ENCODE assay signal across 26 cellular contexts in the genomic region with DNA sequence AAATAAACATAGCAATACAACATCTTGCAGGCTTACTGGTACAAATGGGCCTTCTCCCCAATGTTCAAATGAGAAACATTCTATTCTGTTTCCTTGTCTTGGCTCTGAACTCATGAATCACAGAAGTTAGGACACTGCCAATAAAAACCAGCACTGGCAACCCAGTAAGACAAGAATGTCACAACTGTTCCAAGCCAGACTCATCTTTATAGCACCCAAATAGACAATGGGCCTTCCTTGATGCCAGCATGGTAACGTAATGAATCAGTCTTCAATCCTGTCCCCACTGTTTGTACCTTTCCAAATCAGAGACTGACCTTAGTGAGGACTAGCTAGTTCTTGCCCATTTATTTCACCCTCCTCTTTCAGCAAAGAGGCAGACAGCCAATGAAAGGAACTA.
DNase-seq lines count a peak whose midpoint lies in the region; ATAC-seq lines count a peak whose summit lies in the region.
"Had no signal": no experiment of that assay in that cellular context is flagged by ENCODE, and none has a peak within 500 bp of the region (broad histone marks: within the 10 kb centered on the region; RNA-seq: fewer than 3 reads in every experiment).

No MANE protein-coding gene starts in this region.

- no peaks in the 10 kb centered on the region for H3K36me3 Mint-ChIP-seq in stimulated activated naive B cell treated with anti-CD40 and anti-IgM and Interleukin-4, amounts not matched to agents 10 μg/mL and 1 μg/mL and 100 μg/mL, for 72 hours

- DNase-seq in LoVo (ENCODE audit: low spot score) (peak; percentile 24), fibroblast of gingiva (ENCODE audit: low read depth) (peak; percentile 72), pons (ENCODE audit: low spot score) (peak; percentile 63), NCI-H1436 (lab: John Stamatoyannopoulos, UW) (no peak)
- no peak for DNase-seq in NK-92 treated with Interleukin-12 subunit alpha and Interleukin-12 subunit beta, amount 100 ng/mL, for 24 hours (lab: John Stamatoyannopoulos, UW)
- DNase-seq in stimulated activated naive B cell treated with anti-CD40 and anti-IgM and Interleukin-4, amounts not matched to agents 10 μg/mL and 1 μg/mL and 100 μg/mL, for 72 hours: no peak
- DNase-seq: 8988T; activated gamma-delta T cell; body of pancreas; COR-L47; DMS79; heart right ventricle; left colon; MV-4-11; naive thymus-derived CD8-positive, alpha-beta T cell; NCI-H187; NCI-H69; occipital lobe; RPMI8226; stimulated activated naive CD8-positive, alpha-beta T cell treated with anti-CD3 and anti-CD28 coated beads, Interleukin-15, Interleukin-2, amounts not matched to agents 100 U/mL and 50 U/mL, for 24 hours had no signal

- H3K4me1 Mint-ChIP-seq in stimulated activated naive B cell treated with anti-CD40 and anti-IgM and Interleukin-4, amounts not matched to agents 10 μg/mL and 1 μg/mL and 100 μg/mL, for 72 hours: peaks cover 24 to 28% of the 10 kb centered on the region in 2 donors
- H3K4me1 Mint-ChIP-seq: naive thymus-derived CD8-positive, alpha-beta T cell had no signal

- no peaks in the 10 kb centered on the region for H3K9me3 Mint-ChIP-seq in stimulated activated naive B cell treated with anti-CD40 and anti-IgM and Interleukin-4, amounts not matched to agents 10 μg/mL and 1 μg/mL and 100 μg/mL, for 72 hours
- H3K9me3 Mint-ChIP-seq: naive thymus-derived CD8-positive, alpha-beta T cell; T-helper 1 cell treated with Interleukin-12 subunit alpha and Interleukin-12 subunit beta and Interleukin-4 antibody, amounts not matched to agents 30 μg/mL and 1 μg/mL, for 36 hours had no signal

- no peak overlapping the region for H2AFZ ChIP-seq in ACC112 (ENCODE audit: low read length, unreplicated experiment)

- H3K27me3 Mint-ChIP-seq in stimulated activated naive B cell treated with anti-CD40 and anti-IgM and Interleukin-4, amounts not matched to agents 10 μg/mL and 1 μg/mL and 100 μg/mL, for 72 hours: peaks cover 24 to 37% of the 10 kb centered on the region in 2 donors

- peaks cover 11% of the 10 kb centered on the region for H3K4me1 ChIP-seq in ACC112 (ENCODE audit: control insufficient read depth, insufficient read depth, low read length, unreplicated experiment)
- H3K4me1 ChIP-seq: body of pancreas, heart right ventricle, right atrium auricular region had no signal

- no peak overlapping the region for H3K4me3 ChIP-seq in ACC112 (ENCODE audit: low read depth, low read length)
- H3K4me3 ChIP-seq: BLaER1 treated with 17β-estradiol and CSF1 and Interleukin-3, amounts not matched to agents 10 nM and 100 nM; body of pancreas; coronary artery; heart right ventricle; right atrium auricular region had no signal

- H3K4me3 Mint-ChIP-seq in stimulated activated naive B cell treated with anti-CD40 and anti-IgM and Interleukin-4, amounts not matched to agents 10 μg/mL and 1 μg/mL and 100 μg/mL, for 72 hours: no peak overlapping the region
- H3K4me3 Mint-ChIP-seq: naive thymus-derived CD8-positive, alpha-beta T cell; T-helper 1 cell treated with Interleukin-12 subunit alpha and Interleukin-12 subunit beta and Interleukin-4 antibody, amounts not matched to agents 30 μg/mL and 1 μg/mL, for 36 hours had no signal

- peak overlapping the region; percentile 25 for H3K27ac ChIP-seq in ACC112 (ENCODE audit: low read depth, low read length)
- H3K27ac ChIP-seq: BLaER1 treated with 17β-estradiol and CSF1 and Interleukin-3, amounts not matched to agents 10 nM and 100 nM; body of pancreas; coronary artery; heart right ventricle; right atrium auricular region had no signal

- no peaks in the 10 kb centered on the region for H3K27me3 ChIP-seq in ACC112 (ENCODE audit: insufficient read depth, low read length)
- H3K27me3 ChIP-seq: BLaER1 treated with 17β-estradiol and CSF1 and Interleukin-3, amounts not matched to agents 10 nM and 100 nM; body of pancreas; right atrium auricular region had no signal

- ATAC-seq in HG02884 (IDR thresholded peaks at IDR 0.05; ENCODE audit: unreplicated experiment): no peak
- no peak for ATAC-seq in stimulated activated naive B cell treated with anti-CD40 and anti-IgM and Interleukin-4, amounts not matched to agents 10 μg/mL and 1 μg/mL and 100 μg/mL, for 72 hours (replicated peaks)
- ATAC-seq: body of pancreas; heart right ventricle; left colon; naive thymus-derived CD8-positive, alpha-beta T cell; stimulated activated naive CD8-positive, alpha-beta T cell treated with anti-CD3 and anti-CD28 coated beads, Interleukin-15, Interleukin-2, amounts not matched to agents 100 U/mL and 50 U/mL, for 24 hours had no signal

- H3K36me3 ChIP-seq in ACC112 (ENCODE audit: insufficient read depth, low read length): no peaks in the 10 kb centered on the region
- H3K36me3 ChIP-seq: BLaER1 treated with 17β-estradiol and CSF1 and Interleukin-3, amounts not matched to agents 10 nM and 100 nM; heart right ventricle; right atrium auricular region had no signal

- no peak overlapping the region for H3K27ac Mint-ChIP-seq in stimulated activated naive B cell treated with anti-CD40 and anti-IgM and Interleukin-4, amounts not matched to agents 10 μg/mL and 1 μg/mL and 100 μg/mL, for 72 hours
- H3K27ac Mint-ChIP-seq: naive thymus-derived CD8-positive, alpha-beta T cell; T-helper 1 cell treated with Interleukin-12 subunit alpha and Interleukin-12 subunit beta and Interleukin-4 antibody, amounts not matched to agents 30 μg/mL and 1 μg/mL, for 36 hours had no signal

- no peaks in the 10 kb centered on the region for H3K79me2 ChIP-seq in ACC112 (ENCODE audit: control insufficient read depth, insufficient read depth, low read length, unreplicated experiment)

Comparison
In these comparisons a context has a peak if more than half of its experiments do, and no peak if none do; other contexts are left out.
1. DNase-seq: peak in LoVo (single experiment), fibroblast of gingiva (single experiment) and pons (single experiment); none in NCI-H1436 (single experiment), NK-92 treated with Interleukin-12 subunit alpha and Interleukin-12 subunit beta, amount 100 ng/mL, for 24 hours (single experiment) and stimulated activated naive B cell treated with anti-CD40 and anti-IgM and Interleukin-4, amounts not matched to agents 10 μg/mL and 1 μg/mL and 100 μg/mL, for 72 hours (single experiment).